In the genomic region with DNA sequence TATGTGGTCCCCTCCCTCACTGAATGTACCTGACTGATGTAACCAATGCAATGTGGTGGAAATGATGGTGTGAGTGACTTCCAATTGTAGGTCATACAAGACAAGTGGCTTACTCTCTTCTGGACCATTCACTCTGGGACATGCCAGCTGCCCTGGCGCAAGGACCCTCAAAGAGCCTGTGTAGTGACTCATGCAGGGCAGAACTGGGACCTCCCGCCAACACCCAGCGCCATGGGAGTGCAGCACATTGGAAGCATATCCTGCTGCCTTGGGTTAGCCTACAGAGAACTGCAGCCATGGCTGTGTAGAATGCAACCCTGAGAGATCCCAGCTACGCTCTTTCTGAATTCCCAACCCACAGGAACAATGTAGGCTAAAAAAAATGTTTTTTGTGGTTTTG, we compare ENCODE assay signal across 27 cellular contexts.
"Had no signal": no experiment of that assay in that cellular context is flagged by ENCODE, and none has a peak within 500 bp of the region (broad histone marks: within the 10 kb centered on the region; RNA-seq: fewer than 3 reads in every experiment).

No MANE protein-coding gene starts in this region.

- H3K4me1 ChIP-seq: colonic mucosa, esophagus muscularis mucosa, esophagus squamous epithelium, foreskin keratinocyte, gastrocnemius medialis, gastroesophageal sphincter, heart left ventricle, heart right ventricle had no signal

- H3K4me3 Mint-ChIP-seq: dendritic cell treated with granulocyte-macrophage colony-stimulating factor and Interleukin-4, amounts not matched to agents 40 ng/mL and 50 ng/mL, for 4 days; effector memory CD8-positive, alpha-beta T cell; endodermal cell had no signal

- H3K27me3 ChIP-seq: colonic mucosa, esophagus muscularis mucosa, esophagus squamous epithelium, foreskin keratinocyte, gastrocnemius medialis, gastroesophageal sphincter, heart left ventricle, heart right ventricle had no signal

- FAIRE-seq: colon, endometrium, endothelial cell of umbilical vein, frontal cortex had no signal

- H3K9me3 Mint-ChIP-seq: dendritic cell treated with granulocyte-macrophage colony-stimulating factor and Interleukin-4, amounts not matched to agents 40 ng/mL and 50 ng/mL, for 4 days; effector memory CD8-positive, alpha-beta T cell; endodermal cell had no signal

- H3K27ac ChIP-seq: colonic mucosa, coronary artery, dorsolateral prefrontal cortex, epithelial cell of prostate, esophagus muscularis mucosa, esophagus squamous epithelium, foreskin keratinocyte, gastrocnemius medialis, gastroesophageal sphincter, heart left ventricle, heart right ventricle had no signal

- H3K4me1 Mint-ChIP-seq: endodermal cell had no signal

- DNase-seq: colonic mucosa; cortex of kidney; dermis blood vessel endothelial cell; dorsolateral prefrontal cortex; effector CD4-positive, alpha-beta T cell; effector CD8-positive, alpha-beta T cell; effector memory CD4-positive, alpha-beta T cell; effector memory CD8-positive, alpha-beta T cell; endodermal cell; erythroblast; esophagus squamous epithelium; foreskin fibroblast; foreskin keratinocyte; foreskin melanocyte; gastrocnemius medialis; glutamatergic neuron; heart left ventricle; heart right ventricle had no signal

- H3K4me3 ChIP-seq: colonic mucosa, coronary artery, dorsolateral prefrontal cortex, esophagus muscularis mucosa, esophagus squamous epithelium, gastrocnemius medialis, gastroesophageal sphincter, heart left ventricle, heart right ventricle had no signal

- H3K9me3 ChIP-seq: colonic mucosa, esophagus muscularis mucosa, esophagus squamous epithelium, gastrocnemius medialis, gastroesophageal sphincter, heart left ventricle, heart right ventricle had no signal

- H3K27ac Mint-ChIP-seq: dendritic cell treated with granulocyte-macrophage colony-stimulating factor and Interleukin-4, amounts not matched to agents 40 ng/mL and 50 ng/mL, for 4 days; effector memory CD8-positive, alpha-beta T cell; endodermal cell had no signal

- H3K27me3 Mint-ChIP-seq: dendritic cell treated with granulocyte-macrophage colony-stimulating factor and Interleukin-4, amounts not matched to agents 40 ng/mL and 50 ng/mL, for 4 days had no signal

- H3K36me3 ChIP-seq: colonic mucosa, gastrocnemius medialis, heart right ventricle had no signal
